14 cellular contexts compared by ENCODE assay signal in the genomic region with DNA sequence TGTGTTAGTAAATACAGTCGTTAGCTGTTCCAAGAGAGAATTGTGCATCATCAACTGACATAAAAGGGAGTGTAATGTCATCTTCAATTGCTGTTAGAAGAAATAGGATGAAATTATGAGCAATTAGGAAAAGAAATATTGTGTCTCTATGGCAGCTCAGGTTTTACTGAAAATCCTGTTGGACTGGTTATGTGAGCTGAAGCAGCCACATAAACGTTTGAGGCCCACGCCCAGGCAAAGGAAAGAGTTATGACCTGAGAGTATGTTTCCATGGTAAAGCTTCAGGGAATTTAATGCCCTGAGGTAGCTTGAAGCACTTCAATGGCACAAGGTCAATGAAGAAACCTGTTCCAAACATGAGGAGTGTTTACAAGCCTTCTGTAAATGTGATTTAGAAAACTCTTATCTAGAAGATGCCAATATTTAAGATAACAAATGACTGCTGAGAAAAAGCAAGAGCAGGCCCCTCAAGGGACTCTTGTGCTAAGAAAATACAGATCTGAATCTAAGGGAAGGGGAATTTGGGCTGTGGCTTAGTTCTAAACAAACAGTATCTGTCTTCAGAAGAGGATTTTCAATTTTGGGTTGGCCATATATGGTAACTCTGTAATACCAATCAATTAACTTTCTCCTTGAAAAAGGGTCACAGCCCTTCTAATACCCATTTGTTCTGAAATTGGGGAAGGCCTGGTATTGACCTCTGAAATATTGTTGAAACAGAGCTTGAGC.
DNase-seq lines count a peak whose midpoint lies in the region; ATAC-seq and TF ChIP-seq lines count a peak whose summit lies in the region.
"Had no signal": no experiment of that assay in that cellular context is flagged by ENCODE, and none has a peak within 500 bp of the region (broad histone marks: within the 10 kb centered on the region; RNA-seq: fewer than 3 reads in every experiment).

No MANE protein-coding gene starts in this region.

- H2AFZ ChIP-seq in mesenchymal stem cell (ENCODE audit: low read depth, low read length) = no peak overlapping the region

- H3K4me3 ChIP-seq in RWPE2 (ENCODE audit: severe bottlenecking) (no peak overlapping the region), mesenchymal stem cell (ENCODE audit: insufficient read depth in 1 of 2, low read depth in 1 of 2, low read length in 2 of 2) (peak overlapping the region in 1 of 2 experiments; percentile 28), WERI-Rb-1 (ENCODE audit: low read depth, low read length) (no peak overlapping the region)

- H3K27ac Mint-ChIP-seq in natural killer cell = no peak overlapping the region
- no peak overlapping the region for H3K27ac Mint-ChIP-seq in activated CD8-positive, alpha-beta T cell treated with anti-CD3 and anti-CD28 coated beads, Interleukin-2, amount 10 ng/mL, durations not matched to agents 7 days and 5 days
- H3K27ac Mint-ChIP-seq: activated naive CD4-positive, alpha-beta T cell treated with anti-CD3 and anti-CD28 coated beads, Interleukin-2, amount 50 U/mL, for 24 hours; dendritic cell treated with granulocyte-macrophage colony-stimulating factor and Interleukin-4, amounts not matched to agents 40 ng/mL and 50 ng/mL, for 4 days had no signal

- ATAC-seq in RWPE2 (ENCODE audit: low read depth) (peak; percentile 84), natural killer cell (no peak)
- no peak for ATAC-seq in activated CD8-positive, alpha-beta T cell treated with anti-CD3 and anti-CD28 coated beads, Interleukin-2, amount 10 ng/mL, durations not matched to agents 7 days and 5 days
- ATAC-seq: Panc1 had no signal

- H2BK15ac ChIP-seq in mesenchymal stem cell (ENCODE audit: low read depth, poor library complexity, severe bottlenecking) = no peak overlapping the region

- H4K8ac ChIP-seq in mesenchymal stem cell (ENCODE audit: low read length) = no peak overlapping the region

- POLR2A ChIA-PET in activated CD8-positive, alpha-beta T cell treated with anti-CD3 and anti-CD28 coated beads, Interleukin-2, amount 10 ng/mL, durations not matched to agents 7 days and 5 days (lab: Charles Lee) = no interaction called here

- TF ChIP-seq CTCF in RWPE2 (IDR thresholded peaks at IDR 0.05; ENCODE audit: poor library complexity, severe bottlenecking) (no peak), natural killer cell (IDR thresholded peaks at IDR 0.05) (no peak), WERI-Rb-1 (IDR thresholded peaks at IDR 0.05; ENCODE audit: low read depth, low read length) (no peak)

- H3K9me3 Mint-ChIP-seq in natural killer cell = peaks cover 12 to 16% of the 10 kb centered on the region in 2 donors
- no peaks in the 10 kb centered on the region for H3K9me3 Mint-ChIP-seq in activated CD8-positive, alpha-beta T cell treated with anti-CD3 and anti-CD28 coated beads, Interleukin-2, amount 10 ng/mL, durations not matched to agents 7 days and 5 days (ENCODE audit: insufficient read depth)
- H3K9me3 Mint-ChIP-seq: activated naive CD4-positive, alpha-beta T cell treated with anti-CD3 and anti-CD28 coated beads, Interleukin-2, amount 50 U/mL, for 24 hours; dendritic cell treated with granulocyte-macrophage colony-stimulating factor and Interleukin-4, amounts not matched to agents 40 ng/mL and 50 ng/mL, for 4 days had no signal

- no peak overlapping the region for H2BK120ac ChIP-seq in mesenchymal stem cell (ENCODE audit: low read depth, low read length)

- peak overlapping the region; percentile 27 for H3K9ac ChIP-seq in mesenchymal stem cell (ENCODE audit: low read length)

- no peaks in the 10 kb centered on the region for H3K79me1 ChIP-seq in mesenchymal stem cell (replicated peaks; ENCODE audit: low read length, poor library complexity, severe bottlenecking)

- H3K4me1 ChIP-seq in RWPE2 (ENCODE audit: insufficient read depth, poor library complexity, severe bottlenecking) (peaks cover 23% of the 10 kb centered on the region), mesenchymal stem cell (ENCODE audit: control insufficient read depth, insufficient read depth, low read depth, low read length) (no peaks in the 10 kb centered on the region)

- H2BK12ac ChIP-seq in mesenchymal stem cell (ENCODE audit: low read length in 2 of 2) = no peak overlapping the region

- peaks cover 6% of the 10 kb centered on the region for H3K36me3 Mint-ChIP-seq in natural killer cell
- no peaks in the 10 kb centered on the region for H3K36me3 Mint-ChIP-seq in activated CD8-positive, alpha-beta T cell treated with anti-CD3 and anti-CD28 coated beads, Interleukin-2, amount 10 ng/mL, durations not matched to agents 7 days and 5 days (ENCODE audit: low read depth)
- H3K36me3 Mint-ChIP-seq: activated naive CD4-positive, alpha-beta T cell treated with anti-CD3 and anti-CD28 coated beads, Interleukin-2, amount 50 U/mL, for 24 hours had no signal

- DNase-seq in COR-L47 (lab: John Stamatoyannopoulos, UW) (peak; percentile 58), HT-29 (ENCODE audit: low spot score) (peak; percentile 65), RWPE2 (ENCODE audit: low spot score) (peak; percentile 75), mesenchymal stem cell (no peak), NCI-H2196 treated with DMSO at 0.1 percent for 48 hours (lab: John Stamatoyannopoulos, UW; ENCODE audit: unreplicated experiment) (no peak), natural killer cell (no peak), WERI-Rb-1 (no peak)
- no peak for DNase-seq in activated CD8-positive, alpha-beta T cell treated with anti-CD3 and anti-CD28 coated beads, Interleukin-2, amount 10 ng/mL, durations not matched to agents 7 days and 5 days
- DNase-seq: hypothalamus, midbrain, NCI-H1092 treated with DMSO at 0.1 percent for 48 hours had no signal

- intact Hi-C loops in natural killer cell (cut with micrococcal nuclease) = no loop called here

- H3K27me3 ChIP-seq in RWPE2 (ENCODE audit: insufficient read depth, poor library complexity, severe bottlenecking) (no peaks in the 10 kb centered on the region), mesenchymal stem cell (ENCODE audit: control insufficient read depth in 1 of 2, insufficient read depth in 1 of 2, low read length in 2 of 2) (no peaks in the 10 kb centered on the region), WERI-Rb-1 (ENCODE audit: insufficient read depth, low read depth, severe bottlenecking) (no peaks in the 10 kb centered on the region)

- H3K14ac ChIP-seq in mesenchymal stem cell (ENCODE audit: low read length in 2 of 2) = no peak overlapping the region

- H3K4ac ChIP-seq in mesenchymal stem cell (ENCODE audit: low read depth in 1 of 2, low read length in 2 of 2) = no peak overlapping the region

- no peak overlapping the region for H3K23ac ChIP-seq in mesenchymal stem cell (ENCODE audit: low read length in 2 of 2)

- H3K4me3 Mint-ChIP-seq in natural killer cell = no peak overlapping the region
- H3K4me3 Mint-ChIP-seq in activated CD8-positive, alpha-beta T cell treated with anti-CD3 and anti-CD28 coated beads, Interleukin-2, amount 10 ng/mL, durations not matched to agents 7 days and 5 days = no peak overlapping the region
- H3K4me3 Mint-ChIP-seq: activated naive CD4-positive, alpha-beta T cell treated with anti-CD3 and anti-CD28 coated beads, Interleukin-2, amount 50 U/mL, for 24 hours; dendritic cell treated with granulocyte-macrophage colony-stimulating factor and Interleukin-4, amounts not matched to agents 40 ng/mL and 50 ng/mL, for 4 days had no signal

- no peaks in the 10 kb centered on the region for H3K4me1 Mint-ChIP-seq in natural killer cell
- H3K4me1 Mint-ChIP-seq in activated CD8-positive, alpha-beta T cell treated with anti-CD3 and anti-CD28 coated beads, Interleukin-2, amount 10 ng/mL, durations not matched to agents 7 days and 5 days (ENCODE audit: low read depth) = no peaks in the 10 kb centered on the region
- H3K4me1 Mint-ChIP-seq: activated naive CD4-positive, alpha-beta T cell treated with anti-CD3 and anti-CD28 coated beads, Interleukin-2, amount 50 U/mL, for 24 hours had no signal

- H2BK5ac ChIP-seq in mesenchymal stem cell (ENCODE audit: low read depth, low read length, poor library complexity, severe bottlenecking) = no peak overlapping the region

- H3K4me2 ChIP-seq in mesenchymal stem cell (ENCODE audit: low read length, poor library complexity, severe bottlenecking) = no peak overlapping the region

- CTCF ChIA-PET in activated CD8-positive, alpha-beta T cell treated with anti-CD3 and anti-CD28 coated beads, Interleukin-2, amount 10 ng/mL, durations not matched to agents 7 days and 5 days (lab: Charles Lee) = no interaction called here

- H3K36me3 ChIP-seq in RWPE2 (ENCODE audit: low read depth) (no peaks in the 10 kb centered on the region), mesenchymal stem cell (ENCODE audit: control insufficient read depth in 1 of 2, insufficient read depth in 2 of 2, low read depth in 1 of 2, low read length in 2 of 2) (no peaks in the 10 kb centered on the region), WERI-Rb-1 (no peaks in the 10 kb centered on the region)

- no peak overlapping the region for H2AK5ac ChIP-seq in mesenchymal stem cell (ENCODE audit: low read length, severe bottlenecking)

- H3K9me3 ChIP-seq in RWPE2 (ENCODE audit: severe bottlenecking) (no peaks in the 10 kb centered on the region), mesenchymal stem cell (ENCODE audit: control insufficient read depth, low read length) (no peaks in the 10 kb centered on the region), WERI-Rb-1 (ENCODE audit: severe bottlenecking) (no peaks in the 10 kb centered on the region)

- H3K18ac ChIP-seq in mesenchymal stem cell (ENCODE audit: low read depth in 1 of 2, low read length in 2 of 2) = no peak overlapping the region

- no peaks in the 10 kb centered on the region for H3K27me3 Mint-ChIP-seq in natural killer cell (ENCODE audit: low read depth in 2 of 2)
- H3K27me3 Mint-ChIP-seq in activated CD8-positive, alpha-beta T cell treated with anti-CD3 and anti-CD28 coated beads, Interleukin-2, amount 10 ng/mL, durations not matched to agents 7 days and 5 days (ENCODE audit: low read depth) = no peaks in the 10 kb centered on the region
- H3K27me3 Mint-ChIP-seq: activated naive CD4-positive, alpha-beta T cell treated with anti-CD3 and anti-CD28 coated beads, Interleukin-2, amount 50 U/mL, for 24 hours; dendritic cell treated with granulocyte-macrophage colony-stimulating factor and Interleukin-4, amounts not matched to agents 40 ng/mL and 50 ng/mL, for 4 days had no signal

- peak overlapping the region; percentile 77 for H3K27ac ChIP-seq in RWPE2 (ENCODE audit: poor library complexity, severe bottlenecking)
- no peak overlapping the region for H3K27ac ChIP-seq in mesenchymal stem cell (ENCODE audit: low read length, poor library complexity, severe bottlenecking)
- no peak overlapping the region for H3K27ac ChIP-seq in WERI-Rb-1

- no peak overlapping the region for H4K91ac ChIP-seq in mesenchymal stem cell (ENCODE audit: low read length)

- 68% methylated on average over 3 of the region's 3 CpGs for WGBS in mesenchymal stem cell

Comparison
In these comparisons a context has a peak if more than half of its experiments do, and no peak if none do; other contexts are left out.
1. DNase-seq: peak in COR-L47 (single experiment), HT-29 (single experiment) and RWPE2 (single experiment); none in mesenchymal stem cell (single experiment), NCI-H2196 treated with DMSO at 0.1 percent for 48 hours (single experiment), natural killer cell (single experiment), activated CD8-positive, alpha-beta T cell treated with anti-CD3 and anti-CD28 coated beads, Interleukin-2, amount 10 ng/mL, durations not matched to agents 7 days and 5 days (single experiment) and WERI-Rb-1 (single experiment).